In genomic region chr5:112346411-112347044, GRCh38 we compare ENCODE assay signal across 17 cellular contexts.
A peak's percentile ranks its signal among the peaks of the same experiment; 100 is the strongest.
DNase-seq lines count a peak whose midpoint lies in the region; ATAC-seq and TF ChIP-seq lines count a peak whose summit lies in the region.
"Had no signal": no experiment of that assay in that cellular context is flagged by ENCODE, and none has a peak within 500 bp of the region (broad histone marks: within the 10 kb centered on the region; RNA-seq: fewer than 3 reads in every experiment).

No MANE protein-coding gene starts in this region.

- DNase-seq in activated naive CD8-positive, alpha-beta T cell treated with anti-CD3 and anti-CD28 coated beads, Interleukin-2, amount 50 U/mL, for 24 hours: no peak
- no peak for DNase-seq in erythroblast (lab: John Stamatoyannopoulos, UW)
- no peak for DNase-seq in amniotic stem cell (lab: John Stamatoyannopoulos, UW)
- no peak for DNase-seq in activated naive CD4-positive, alpha-beta T cell treated with Interleukin-2 at 50 U/mL for 16 hours
- DNase-seq: activated CD8-positive, alpha-beta memory T cell treated with anti-CD3 and anti-CD28 coated beads, Interleukin-2, amount 10 ng/mL, durations not matched to agents 7 days and 5 days; cerebellar nuclear complex; heart left ventricle; left colon; NCI-H2081 treated with DMSO at 0.1 percent for 48 hours; retina had no signal

- H3K27ac ChIP-seq in KOPT-K1 (ENCODE audit: low read depth, low read length, poor library complexity, severe bottlenecking): peak overlapping the region; percentile 57
- H3K27ac ChIP-seq: heart left ventricle, HL-60, vagina had no signal

- H3K36me3 ChIP-seq in KOPT-K1 (ENCODE audit: insufficient read depth, low read length): no peaks in the 10 kb centered on the region
- H3K36me3 ChIP-seq: heart left ventricle, vagina had no signal

- peak; percentile 76 for ATAC-seq in GM18511 (IDR thresholded peaks at IDR 0.05; ENCODE audit: unreplicated experiment)
- peak; percentile 49 for ATAC-seq in GM21381 (IDR thresholded peaks at IDR 0.05; ENCODE audit: unreplicated experiment)
- peak; percentile 62 for ATAC-seq in HG02938 (IDR thresholded peaks at IDR 0.05; ENCODE audit: unreplicated experiment)
- ATAC-seq in activated naive CD8-positive, alpha-beta T cell treated with anti-CD3 and anti-CD28 coated beads, Interleukin-2, amount 50 U/mL, for 24 hours: no peak
- ATAC-seq: activated CD8-positive, alpha-beta memory T cell treated with anti-CD3 and anti-CD28 coated beads, Interleukin-2, amount 10 ng/mL, durations not matched to agents 7 days and 5 days; GM23338; heart left ventricle; left colon had no signal

- no peaks in the 10 kb centered on the region for H3K27me3 Mint-ChIP-seq in activated naive CD8-positive, alpha-beta T cell treated with anti-CD3 and anti-CD28 coated beads, Interleukin-2, amount 50 U/mL, for 24 hours

- no peak overlapping the region for H3K27ac Mint-ChIP-seq in activated naive CD8-positive, alpha-beta T cell treated with anti-CD3 and anti-CD28 coated beads, Interleukin-2, amount 50 U/mL, for 24 hours
- H3K27ac Mint-ChIP-seq: activated CD8-positive, alpha-beta memory T cell treated with anti-CD3 and anti-CD28 coated beads, Interleukin-2, amount 10 ng/mL, durations not matched to agents 7 days and 5 days; GM23338 had no signal

- no peaks in the 10 kb centered on the region for H3K4me1 Mint-ChIP-seq in activated naive CD8-positive, alpha-beta T cell treated with anti-CD3 and anti-CD28 coated beads, Interleukin-2, amount 50 U/mL, for 24 hours
- H3K4me1 Mint-ChIP-seq: activated CD8-positive, alpha-beta memory T cell treated with anti-CD3 and anti-CD28 coated beads, Interleukin-2, amount 10 ng/mL, durations not matched to agents 7 days and 5 days had no signal

- no peaks in the 10 kb centered on the region for H3K36me3 Mint-ChIP-seq in activated naive CD8-positive, alpha-beta T cell treated with anti-CD3 and anti-CD28 coated beads, Interleukin-2, amount 50 U/mL, for 24 hours (ENCODE audit: low read depth)
- H3K36me3 Mint-ChIP-seq: activated CD8-positive, alpha-beta memory T cell treated with anti-CD3 and anti-CD28 coated beads, Interleukin-2, amount 10 ng/mL, durations not matched to agents 7 days and 5 days had no signal

- TF ChIP-seq POLR2A in erythroblast (IDR thresholded peaks at IDR 0.05; ENCODE audit: low read length): no peak

- H3K4me3 Mint-ChIP-seq in activated naive CD8-positive, alpha-beta T cell treated with anti-CD3 and anti-CD28 coated beads, Interleukin-2, amount 50 U/mL, for 24 hours: no peak overlapping the region
- H3K4me3 Mint-ChIP-seq: activated CD8-positive, alpha-beta memory T cell treated with anti-CD3 and anti-CD28 coated beads, Interleukin-2, amount 10 ng/mL, durations not matched to agents 7 days and 5 days; GM23338 had no signal

- no peaks in the 10 kb centered on the region for H3K9me3 Mint-ChIP-seq in activated naive CD8-positive, alpha-beta T cell treated with anti-CD3 and anti-CD28 coated beads, Interleukin-2, amount 50 U/mL, for 24 hours
- H3K9me3 Mint-ChIP-seq: GM23338 had no signal

- H3K9me3 ChIP-seq in KOPT-K1 (ENCODE audit: insufficient read depth, low read length, poor library complexity, severe bottlenecking): no peaks in the 10 kb centered on the region
- H3K9me3 ChIP-seq: heart left ventricle, vagina had no signal
